Comparison of ENCODE assay signal across 8 cellular contexts in the genomic region with DNA sequence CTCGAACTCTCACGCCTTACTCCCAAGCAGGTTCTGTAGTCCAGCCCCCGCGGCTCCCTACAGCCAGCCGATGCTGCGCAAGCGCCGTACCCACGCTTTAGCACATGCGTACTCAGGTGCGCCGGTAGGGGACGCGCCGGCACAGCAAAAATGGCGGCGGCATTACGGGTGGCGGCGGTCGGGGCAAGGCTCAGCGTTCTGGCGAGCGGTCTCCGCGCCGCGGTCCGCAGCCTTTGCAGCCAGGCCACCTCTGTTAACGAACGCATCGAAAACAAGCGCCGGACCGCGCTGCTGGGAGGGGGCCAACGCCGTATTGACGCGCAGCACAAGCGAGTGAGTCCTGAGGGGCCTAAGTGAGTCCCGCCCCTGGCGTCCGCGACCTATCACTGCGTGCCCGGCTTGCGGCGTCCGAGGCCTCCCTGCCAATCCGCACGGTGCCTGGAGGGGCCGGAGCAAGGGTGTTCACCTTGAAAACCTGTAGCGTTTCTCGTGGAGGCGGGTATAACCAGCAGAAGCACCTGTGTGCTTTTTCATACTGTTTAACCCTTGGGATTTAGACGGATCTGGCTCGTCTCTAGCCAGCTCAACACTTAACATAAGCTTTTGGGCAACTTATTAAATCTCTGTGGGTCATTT. TPM values are rescaled to one million over a fixed set of nuclear protein-coding genes. Genes with fewer than 3 reads are reported as not detected.
DNase-seq lines count a peak whose midpoint lies in the region; ATAC-seq lines count a peak whose summit lies in the region.

PCCB (plus strand) TSS at position 115 of the 636 bp plus-strand sequence; CDS start at position 151, 36 bp downstream.

- H3K4me1 ChIP-seq in GM23248 (ENCODE audit: insufficient read depth) = peaks cover 4% of the 10 kb centered on the region
- H3K4me1 ChIP-seq in naive thymus-derived CD4-positive, alpha-beta T cell (ENCODE audit: control insufficient read depth in 2 of 2, insufficient read depth in 2 of 2, low read length in 2 of 2) = peaks cover 9% of the 10 kb centered on the region in 2 donors

- peak within 1 kb of the TSS; percentile 75 for H3K27ac ChIP-seq in GM23248
- H3K27ac ChIP-seq in naive thymus-derived CD4-positive, alpha-beta T cell (ENCODE audit: low read depth, low read length) = peak within 1 kb of the TSS; percentile 80

- H4K20me1 ChIP-seq in GM23248 (ENCODE audit: insufficient read depth) = no peaks in the 10 kb centered on the region

- peaks cover 32% of the 10 kb centered on the region for H3K79me2 ChIP-seq in GM23248 (ENCODE audit: insufficient read depth)

- H3K4me3 Mint-ChIP-seq in activated T-helper 1 cell treated with anti-CD3 and anti-CD28 coated beads, Interleukin-12 subunit alpha, Interleukin-12 subunit beta, Interleukin-2, Interleukin-4 antibody, amounts not matched to agents 30 ng/mL and 10 ng/mL and 1 ng/mL, durations not matched to agents 14 hours and 24 hours and 36 hours = peak within 1 kb of the TSS; percentile 89
- peak within 1 kb of the TSS; percentile 79 to 94 (median 90) for H3K4me3 Mint-ChIP-seq in naive thymus-derived CD4-positive, alpha-beta T cell
- H3K4me3 Mint-ChIP-seq in stimulated activated naive B cell treated with anti-CD40 and anti-IgM and Interleukin-4, amounts not matched to agents 10 μg/mL and 1 μg/mL and 100 μg/mL, for 72 hours = peak within 1 kb of the TSS; percentile 91 to 93

- H3K4me3 ChIP-seq in GM23248 = peak within 1 kb of the TSS; percentile 74
- H3K4me3 ChIP-seq in naive thymus-derived CD4-positive, alpha-beta T cell (ENCODE audit: low read length) = peak within 1 kb of the TSS; percentile 80

- in situ Hi-C loops in GM23248 (cut with MboI) = loop anchor here (10.0 kb wide), 1 partner anchor 166 kb away; no protein-coding TSS in a partner anchor

- peak; percentile 99 for ATAC-seq in naive thymus-derived CD4-positive, alpha-beta T cell
- peak; percentile 98 for ATAC-seq in stimulated activated naive B cell treated with anti-CD40 and anti-IgM and Interleukin-4, amounts not matched to agents 10 μg/mL and 1 μg/mL and 100 μg/mL, for 72 hours (replicated peaks)

- no peaks in the 10 kb centered on the region for H3K27me3 ChIP-seq in GM23248 (replicated peaks; ENCODE audit: insufficient read depth)
- H3K27me3 ChIP-seq in naive thymus-derived CD4-positive, alpha-beta T cell (ENCODE audit: control insufficient read depth in 2 of 2, insufficient read depth in 2 of 2, low read length in 2 of 2) = no peaks in the 10 kb centered on the region

- peak within 1 kb of the TSS; percentile 78 for H3K9ac ChIP-seq in GM23248

- peak; percentile 94 for DNase-seq in EH (ENCODE audit: low read depth)
- peak; percentile 98 for DNase-seq in GM23248
- DNase-seq in Kasumi-1 (lab: John Stamatoyannopoulos, UW) = peak; percentile 87 to 92
- peak; percentile 93 for DNase-seq in RKO (ENCODE audit: low spot score)
- DNase-seq in activated T-helper 1 cell treated with anti-CD3 and anti-CD28 coated beads, Interleukin-12 subunit alpha, Interleukin-12 subunit beta, Interleukin-2, Interleukin-4 antibody, amounts not matched to agents 30 ng/mL and 10 ng/mL and 1 ng/mL, durations not matched to agents 14 hours and 24 hours and 36 hours (ENCODE audit: low spot score) = peak; percentile 88
- DNase-seq in fibroblast of gingiva (ENCODE audit: low read depth) = peak; percentile 90
- peak; percentile 86 to 95 (median 93) for DNase-seq in naive thymus-derived CD4-positive, alpha-beta T cell
- peak; percentile 92 for DNase-seq in stimulated activated naive B cell treated with anti-CD40 and anti-IgM and Interleukin-4, amounts not matched to agents 10 μg/mL and 1 μg/mL and 100 μg/mL, for 72 hours

- no peaks in the 10 kb centered on the region for H3K9me3 Mint-ChIP-seq in activated T-helper 1 cell treated with anti-CD3 and anti-CD28 coated beads, Interleukin-12 subunit alpha, Interleukin-12 subunit beta, Interleukin-2, Interleukin-4 antibody, amounts not matched to agents 30 ng/mL and 10 ng/mL and 1 ng/mL, durations not matched to agents 14 hours and 24 hours and 36 hours
- peaks cover 0 to 2% (median 0%) of the 10 kb centered on the region in 11 donors for H3K9me3 Mint-ChIP-seq in naive thymus-derived CD4-positive, alpha-beta T cell
- H3K9me3 Mint-ChIP-seq in stimulated activated naive B cell treated with anti-CD40 and anti-IgM and Interleukin-4, amounts not matched to agents 10 μg/mL and 1 μg/mL and 100 μg/mL, for 72 hours = no peaks in the 10 kb centered on the region

- peak within 1 kb of the TSS; percentile 91 for H3K27ac Mint-ChIP-seq in activated T-helper 1 cell treated with anti-CD3 and anti-CD28 coated beads, Interleukin-12 subunit alpha, Interleukin-12 subunit beta, Interleukin-2, Interleukin-4 antibody, amounts not matched to agents 30 ng/mL and 10 ng/mL and 1 ng/mL, durations not matched to agents 14 hours and 24 hours and 36 hours
- H3K27ac Mint-ChIP-seq in naive thymus-derived CD4-positive, alpha-beta T cell = peak within 1 kb of the TSS; percentile 91 to 96 (median 93)
- H3K27ac Mint-ChIP-seq in stimulated activated naive B cell treated with anti-CD40 and anti-IgM and Interleukin-4, amounts not matched to agents 10 μg/mL and 1 μg/mL and 100 μg/mL, for 72 hours = peak within 1 kb of the TSS; percentile 98

- H3K27me3 Mint-ChIP-seq in activated T-helper 1 cell treated with anti-CD3 and anti-CD28 coated beads, Interleukin-12 subunit alpha, Interleukin-12 subunit beta, Interleukin-2, Interleukin-4 antibody, amounts not matched to agents 30 ng/mL and 10 ng/mL and 1 ng/mL, durations not matched to agents 14 hours and 24 hours and 36 hours (ENCODE audit: insufficient read depth) = no peaks in the 10 kb centered on the region
- H3K27me3 Mint-ChIP-seq in naive thymus-derived CD4-positive, alpha-beta T cell = no peaks in the 10 kb centered on the region
- no peaks in the 10 kb centered on the region for H3K27me3 Mint-ChIP-seq in stimulated activated naive B cell treated with anti-CD40 and anti-IgM and Interleukin-4, amounts not matched to agents 10 μg/mL and 1 μg/mL and 100 μg/mL, for 72 hours

- peak within 1 kb of the TSS; percentile 77 for H3K4me2 ChIP-seq in GM23248 (ENCODE audit: unreplicated experiment)

- no peaks in the 10 kb centered on the region for H3K9me3 ChIP-seq in GM23248 (ENCODE audit: low read depth)
- no peaks in the 10 kb centered on the region for H3K9me3 ChIP-seq in naive thymus-derived CD4-positive, alpha-beta T cell (ENCODE audit: control insufficient read depth in 2 of 3, low read length in 3 of 3)

- H3K36me3 Mint-ChIP-seq in activated T-helper 1 cell treated with anti-CD3 and anti-CD28 coated beads, Interleukin-12 subunit alpha, Interleukin-12 subunit beta, Interleukin-2, Interleukin-4 antibody, amounts not matched to agents 30 ng/mL and 10 ng/mL and 1 ng/mL, durations not matched to agents 14 hours and 24 hours and 36 hours (ENCODE audit: low read depth) = peaks cover 1% of the 10 kb centered on the region
- peaks cover 0 to 7% (median under 1%) of the 10 kb centered on the region in 5 donors for H3K36me3 Mint-ChIP-seq in naive thymus-derived CD4-positive, alpha-beta T cell
- H3K36me3 Mint-ChIP-seq in stimulated activated naive B cell treated with anti-CD40 and anti-IgM and Interleukin-4, amounts not matched to agents 10 μg/mL and 1 μg/mL and 100 μg/mL, for 72 hours = peaks cover 4% of the 10 kb centered on the region in 2 donors

- CTCF ChIA-PET in naive thymus-derived CD4-positive, alpha-beta T cell (lab: Charles Lee) = interaction anchor here (0.7 to 1.8 kb wide), 7 partner anchors 10 to 775 kb away, joined by 3 to 8 read pairs (median 4); partner anchors contain the start of genes MSL2 and STAG1

- 0 to 1% methylated on average over 45 to 54 of the region's 58 CpGs for WGBS in GM23248 (ENCODE audit: low coverage in 1 of 2, low lambda C conversion rate in 2 of 2, missing lambda C conversion rate in 2 of 2), 2 experiments

- H3F3A ChIP-seq in GM23248 (ENCODE audit: insufficient read depth) = 0 out of 2 replicates have a peak, but pooled peaks cover 9% of the 10 kb centered on the region

- H3K36me3 ChIP-seq in GM23248 (ENCODE audit: low read depth) = no peaks in the 10 kb centered on the region
- no peaks in the 10 kb centered on the region for H3K36me3 ChIP-seq in naive thymus-derived CD4-positive, alpha-beta T cell (ENCODE audit: control insufficient read depth in 2 of 3, insufficient read depth in 3 of 3, low read length in 3 of 3)

- intact Hi-C loops in activated T-helper 1 cell treated with anti-CD3 and anti-CD28 coated beads, Interleukin-12 subunit alpha, Interleukin-12 subunit beta, Interleukin-2, Interleukin-4 antibody, amounts not matched to agents 30 ng/mL and 10 ng/mL and 1 ng/mL, durations not matched to agents 14 hours and 24 hours and 36 hours (cut with micrococcal nuclease) = loop anchor here (1.0 to 5.0 kb wide), 8 partner anchors 54 to 1764 kb away; partner anchors contain the start of genes CEP63, MSL2, NCK1 and STAG1
- intact Hi-C loops in naive thymus-derived CD4-positive, alpha-beta T cell (cut with micrococcal nuclease) = loop anchor here (1.0 to 10.0 kb wide), 13 partner anchors 54 to 1934 kb away; partner anchors contain the start of genes MSL2 (in 2 of the 2), NCK1 (in 2 of the 2), STAG1 (in 2 of the 2) and ARMC8 (in 1 of the 2)

- peak within 1 kb of the TSS; percentile 83 for H2AFZ ChIP-seq in GM23248

- H3K9me2 ChIP-seq in GM23248 (ENCODE audit: insufficient read depth) = no peaks in the 10 kb centered on the region

- H3K4me1 Mint-ChIP-seq in activated T-helper 1 cell treated with anti-CD3 and anti-CD28 coated beads, Interleukin-12 subunit alpha, Interleukin-12 subunit beta, Interleukin-2, Interleukin-4 antibody, amounts not matched to agents 30 ng/mL and 10 ng/mL and 1 ng/mL, durations not matched to agents 14 hours and 24 hours and 36 hours (ENCODE audit: low read depth) = peaks cover 21% of the 10 kb centered on the region
- H3K4me1 Mint-ChIP-seq in naive thymus-derived CD4-positive, alpha-beta T cell = peaks cover 12 to 30% (median 21%) of the 10 kb centered on the region in 7 donors
- peaks cover 18 to 21% of the 10 kb centered on the region in 2 donors for H3K4me1 Mint-ChIP-seq in stimulated activated naive B cell treated with anti-CD40 and anti-IgM and Interleukin-4, amounts not matched to agents 10 μg/mL and 1 μg/mL and 100 μg/mL, for 72 hours

- POLR2A ChIA-PET in naive thymus-derived CD4-positive, alpha-beta T cell (lab: Charles Lee) = interaction anchor here (0.9 to 5.1 kb wide), 2 partner anchors 55 to 163 kb away, joined by 3 to 78 read pairs; partner anchors contain the start of gene MSL2

RNA-seq across cellular contexts. Expression of gene PCCB, which starts in this region (rescaled TPM):
- 38.9 and 50.2 TPM in 2 replicates for total RNA-seq in GM23248 (2014; rRNA removed; shearing (Covaris generic))
- polyA plus RNA-seq in GM23248 (2016; fragmentation: Nextera tagmentation; extraction: Ambion mirVana) = 35.0 and 35.8 TPM in 2 replicates
- total RNA-seq in activated T-helper 1 cell treated with anti-CD3 and anti-CD28 coated beads, Interleukin-12 subunit alpha, Interleukin-12 subunit beta, Interleukin-2, Interleukin-4 antibody, amounts not matched to agents 30 ng/mL and 10 ng/mL and 1 ng/mL, durations not matched to agents 14 hours and 24 hours and 36 hours = 41.4 and 41.7 TPM in 2 replicates
- 10 to 100 TPM; 13.6 to 22.6 (median 16.6) TPM for total RNA-seq in naive thymus-derived CD4-positive, alpha-beta T cell
- polyA plus RNA-seq in naive thymus-derived CD4-positive, alpha-beta T cell = 10 to 100 TPM; 27.2 to 30.9 TPM

Comparison
In these comparisons a context has a peak if more than half of its experiments do, and no peak if none do; other contexts are left out.
1. Peak in every context shown above with its lines: DNase-seq, ATAC-seq, H3K4me3 ChIP-seq and H3K27ac ChIP-seq.